ENCODE assay signal across 8 cellular contexts in genomic region chr2:27889774-27890145, GRCh38. TPM values are rescaled to one million over a fixed set of nuclear protein-coding genes. Genes with fewer than 3 reads are reported as not detected.
DNase-seq lines count a peak whose midpoint lies in the region; ATAC-seq and TF ChIP-seq lines count a peak whose summit lies in the region.

No MANE protein-coding gene starts in this region.

- H3K27ac ChIP-seq in mesodermal cell (ENCODE audit: low read depth, low read length, severe bottlenecking), result no peak overlapping the region
- H3K27ac ChIP-seq in aorta (ENCODE audit: low read depth in 1 of 2, low read length in 2 of 2), result peak overlapping the region; percentile 23 to 78

- TF ChIP-seq CTCF in GM12875 (IDR thresholded peaks at IDR 0.05; ENCODE audit: borderline replicate concordance, insufficient read depth, low read depth, low read length) (no peak), Loucy (conservative IDR thresholded peaks at IDR 0.05; ENCODE audit: low read length) (no peak)

- peak overlapping the region; percentile 89 for H2AFZ ChIP-seq in Loucy (ENCODE audit: low read length)

- ATAC-seq in central memory CD8-positive, alpha-beta T cell (replicated peaks; ENCODE audit: extremely low read depth, poor library complexity, severe bottlenecking), result no peak
- no peak for ATAC-seq in aorta (ENCODE audit: low FRiP score)
- ATAC-seq in GM21576 (IDR thresholded peaks at IDR 0.05; ENCODE audit: unreplicated experiment), result no peak

- H4K20me1 ChIP-seq in Loucy (ENCODE audit: insufficient read depth, low read length, poor library complexity, severe bottlenecking), result no peaks in the 10 kb centered on the region

- no peaks in the 10 kb centered on the region for H3K9me2 ChIP-seq in Loucy (replicated peaks; ENCODE audit: low read depth, low read length)

- DNase-seq in central memory CD8-positive, alpha-beta T cell (ENCODE audit: low spot score in 2 of 2), result no peak
- no peak for DNase-seq in aorta
- DNase-seq in COR-L47 (lab: John Stamatoyannopoulos, UW), result no peak
- no peak for DNase-seq in central memory CD4-positive, alpha-beta T cell

- H3K27me3 Mint-ChIP-seq in central memory CD8-positive, alpha-beta T cell, result peaks cover 10% of the 10 kb centered on the region

- peak overlapping the region; percentile 76 for H3K4me3 ChIP-seq in GM12875 (ENCODE audit: low read depth, low read length)
- peak overlapping the region; percentile 81 for H3K4me3 ChIP-seq in Loucy (ENCODE audit: low read length, poor library complexity, severe bottlenecking)
- H3K4me3 ChIP-seq in mesodermal cell (ENCODE audit: extremely low read depth, insufficient read depth, low read length, poor library complexity, severe bottlenecking), result peak overlapping the region; percentile 67
- H3K4me3 ChIP-seq in aorta (ENCODE audit: low read length in 2 of 2), result peak overlapping the region; percentile 22 to 77

- 10 to 23% methylated on average over 5 to 7 of the region's 10 CpGs for WGBS in mesodermal cell (ENCODE audit: insufficient coverage in 2 of 2), 2 experiments
- WGBS in aorta, 2 donors, result 3 to 7% methylated on average over 10 of the region's 10 CpGs

- H3K79me2 ChIP-seq in Loucy (ENCODE audit: insufficient read depth, low read length), result peaks cover 17% of the 10 kb centered on the region

- H3K36me3 ChIP-seq in Loucy (ENCODE audit: insufficient read depth, low read length) (no peaks in the 10 kb centered on the region), mesodermal cell (ENCODE audit: control insufficient read depth, insufficient read depth, low read length) (peaks cover 3% of the 10 kb centered on the region), aorta (ENCODE audit: control insufficient read depth in 1 of 2, insufficient read depth in 2 of 2, low read length in 1 of 2) (no peaks in the 10 kb centered on the region)

- H3K4me2 ChIP-seq in Loucy (ENCODE audit: low read depth, low read length, poor library complexity, severe bottlenecking), result peak overlapping the region; percentile 76

- peaks cover 50% of the 10 kb centered on the region for H3K4me1 Mint-ChIP-seq in central memory CD8-positive, alpha-beta T cell

- no peaks in the 10 kb centered on the region for H3K9me3 ChIP-seq in Loucy (ENCODE audit: insufficient read depth, low read depth, low read length)
- H3K9me3 ChIP-seq in mesodermal cell (ENCODE audit: control insufficient read depth, low read length), result no peaks in the 10 kb centered on the region
- no peaks in the 10 kb centered on the region for H3K9me3 ChIP-seq in aorta (ENCODE audit: control insufficient read depth, low read length)

- H3K4me1 ChIP-seq in Loucy (ENCODE audit: insufficient read depth, low read length, poor library complexity, severe bottlenecking) (peaks cover 34% of the 10 kb centered on the region), mesodermal cell (ENCODE audit: control insufficient read depth, insufficient read depth, low read length, poor library complexity, severe bottlenecking) (no peaks in the 10 kb centered on the region), aorta (ENCODE audit: control insufficient read depth in 1 of 2, insufficient read depth in 2 of 2, low read length in 2 of 2) (peaks cover 0 to 5% of the 10 kb centered on the region in 2 donors)

- peak overlapping the region; percentile 99 for H3K27ac Mint-ChIP-seq in central memory CD8-positive, alpha-beta T cell (ENCODE audit: low read depth)

- H3K9ac ChIP-seq in Loucy (ENCODE audit: low read depth, low read length, poor library complexity, severe bottlenecking), result peak overlapping the region; percentile 75

- peak overlapping the region; percentile 90 for H3K4me3 Mint-ChIP-seq in central memory CD8-positive, alpha-beta T cell

- H3K36me3 Mint-ChIP-seq in central memory CD8-positive, alpha-beta T cell (ENCODE audit: insufficient read depth), result peaks cover 26% of the 10 kb centered on the region

- intact Hi-C loops in aorta (cut with DNase I), result loop anchor here (1.0 to 10.0 kb wide), 5 partner anchors 65 to 507 kb away; partner anchors contain the start of gene FOSL2 (in 1 of the 2)

- no peaks in the 10 kb centered on the region for H3K9me3 Mint-ChIP-seq in central memory CD8-positive, alpha-beta T cell

- no peaks in the 10 kb centered on the region for H3F3A ChIP-seq in Loucy (ENCODE audit: low read depth)

- H3K27me3 ChIP-seq in Loucy (ENCODE audit: insufficient read depth, low read length, poor library complexity, severe bottlenecking) (no peaks in the 10 kb centered on the region), aorta (ENCODE audit: control insufficient read depth in 1 of 2, insufficient read depth in 2 of 2, low read length in 1 of 2) (no peaks in the 10 kb centered on the region)

RNA-seq across cellular contexts. Expression of gene RBKS, which starts 0.4 kb away (rescaled TPM):
- polyA plus RNA-seq in mesodermal cell (2013, experiment 1 of 2), result 1.6 TPM
- 1.8 TPM for polyA plus RNA-seq in mesodermal cell (2013, experiment 2 of 2)
- total RNA-seq in aorta, result 1 to 10 TPM; 4.4 to 4.7 TPM
- 1 to 10 TPM in 1 of 2 donors, under 1 TPM in 1; 0.90 to 6.5 TPM for polyA plus RNA-seq in aorta

RNA-seq across cellular contexts. Expression of gene BABAM2, which starts 0.8 kb away (rescaled TPM):
- polyA plus RNA-seq in mesodermal cell (2013, experiment 1 of 2), result 25.9 TPM
- 26.1 TPM for polyA plus RNA-seq in mesodermal cell (2013, experiment 2 of 2)
- 10 to 100 TPM; 52.3 to 53.8 TPM for total RNA-seq in aorta
- 10 to 100 TPM; 17.2 to 20.7 TPM for polyA plus RNA-seq in aorta
